22 cellular contexts compared by ENCODE assay signal in the genomic region with DNA sequence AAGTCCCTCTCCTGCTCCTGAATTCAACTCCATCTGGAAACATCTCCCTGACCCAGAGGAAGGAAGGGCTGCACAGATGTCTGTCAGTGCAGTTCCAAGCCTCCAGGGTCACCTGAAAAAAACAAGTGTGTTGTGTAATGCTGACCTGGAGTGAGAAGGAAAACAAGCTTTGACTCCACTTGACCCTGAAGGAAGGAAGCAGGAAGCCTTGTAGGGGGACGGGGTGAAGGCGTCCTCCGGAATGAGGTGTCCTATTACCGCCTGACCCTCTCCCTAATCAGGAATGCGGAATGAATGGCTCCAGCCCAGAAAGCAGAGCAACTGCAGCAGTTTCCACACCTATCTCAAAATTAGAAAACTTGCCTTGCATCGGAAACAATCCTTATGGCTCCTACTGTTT. TPM values are rescaled to one million over a fixed set of nuclear protein-coding genes. Genes with fewer than 3 reads are reported as not detected.
DNase-seq lines count a peak whose midpoint lies in the region; ATAC-seq and TF ChIP-seq lines count a peak whose summit lies in the region.
"Had no signal": no experiment of that assay in that cellular context is flagged by ENCODE, and none has a peak within 500 bp of the region (broad histone marks: within the 10 kb centered on the region; RNA-seq: fewer than 3 reads in every experiment).

No MANE protein-coding gene starts in this region.

- 45 to 70% methylated on average over 6 of the region's 6 CpGs for WGBS in lung, 2 donors

- no peaks in the 10 kb centered on the region for H3K36me3 Mint-ChIP-seq in MCF 10A (ENCODE audit: insufficient read depth, unreplicated experiment)
- H3K36me3 Mint-ChIP-seq: stimulated activated memory B cell treated with anti-CD40 and anti-IgM and Interleukin-4, amounts not matched to agents 10 μg/mL and 1 μg/mL and 100 μg/mL, for 72 hours had no signal

- H3K27me3 Mint-ChIP-seq in MCF 10A (ENCODE audit: insufficient read depth, unreplicated experiment): no peaks in the 10 kb centered on the region
- H3K27me3 Mint-ChIP-seq: stimulated activated memory B cell treated with anti-CD40 and anti-IgM and Interleukin-4, amounts not matched to agents 10 μg/mL and 1 μg/mL and 100 μg/mL, for 72 hours had no signal

- BruUV-seq in MCF 10A (replicated peaks; lab: Mats Ljungman, UMichigan): no TSS peak

- no peaks in the 10 kb centered on the region for H3K9me3 ChIP-seq in breast epithelium
- no peaks in the 10 kb centered on the region for H3K9me3 ChIP-seq in left ventricle myocardium inferior (replicated peaks)
- H3K9me3 ChIP-seq in lung (ENCODE audit: control insufficient read depth in 2 of 2, insufficient read depth in 1 of 2, low read length in 1 of 2): peaks cover 0 to 1% of the 10 kb centered on the region in 2 donors
- no peaks in the 10 kb centered on the region for H3K9me3 ChIP-seq in upper lobe of right lung
- H3K9me3 ChIP-seq: BLaER1 treated with 17β-estradiol and CSF1 and Interleukin-3, amounts not matched to agents 10 nM and 100 nM; tibial nerve had no signal

- no peak overlapping the region for H3K27ac Mint-ChIP-seq in MCF 10A (ENCODE audit: low read depth, unreplicated experiment)
- H3K27ac Mint-ChIP-seq: IgD-negative memory B cell; stimulated activated memory B cell treated with anti-CD40 and anti-IgM and Interleukin-4, amounts not matched to agents 10 μg/mL and 1 μg/mL and 100 μg/mL, for 72 hours had no signal

- H3K27me3 ChIP-seq in breast epithelium: no peaks in the 10 kb centered on the region
- H3K27me3 ChIP-seq in left ventricle myocardium inferior (ENCODE audit: low read depth): no peaks in the 10 kb centered on the region
- H3K27me3 ChIP-seq in lung (ENCODE audit: control insufficient read depth, insufficient read depth): no peaks in the 10 kb centered on the region
- H3K27me3 ChIP-seq in upper lobe of right lung: no peaks in the 10 kb centered on the region
- H3K27me3 ChIP-seq: BLaER1 treated with 17β-estradiol and CSF1 and Interleukin-3, amounts not matched to agents 10 nM and 100 nM; tibial nerve had no signal

- no peaks in the 10 kb centered on the region for H3K9me3 Mint-ChIP-seq in MCF 10A (ENCODE audit: unreplicated experiment)
- H3K9me3 Mint-ChIP-seq: stimulated activated memory B cell treated with anti-CD40 and anti-IgM and Interleukin-4, amounts not matched to agents 10 μg/mL and 1 μg/mL and 100 μg/mL, for 72 hours had no signal

- intact Hi-C loops in MCF 10A (cut with micrococcal nuclease) (no loop called here), breast epithelium (cut with DNase I; ENCODE audit: low total_unique reads) (no loop called here), left ventricle myocardium inferior (cut with micrococcal nuclease) (no loop called here), upper lobe of right lung (cut with DNase I) (no loop called here)

- H3K36me3 ChIP-seq in breast epithelium: no peaks in the 10 kb centered on the region
- no peaks in the 10 kb centered on the region for H3K36me3 ChIP-seq in left ventricle myocardium inferior
- H3K36me3 ChIP-seq in lung (ENCODE audit: control insufficient read depth in 2 of 2, insufficient read depth in 2 of 2, low read length in 2 of 2): peaks cover 0 to 2% of the 10 kb centered on the region in 2 donors
- no peaks in the 10 kb centered on the region for H3K36me3 ChIP-seq in upper lobe of right lung
- H3K36me3 ChIP-seq: BLaER1 treated with 17β-estradiol and CSF1 and Interleukin-3, amounts not matched to agents 10 nM and 100 nM; tibial nerve had no signal

- TF ChIP-seq CTCF in MCF 10A (IDR thresholded peaks at IDR 0.05; ENCODE audit: unreplicated experiment) (no peak), breast epithelium (IDR thresholded peaks at IDR 0.05) (no peak), left ventricle myocardium inferior (IDR thresholded peaks at IDR 0.05; ENCODE audit: borderline replicate concordance) (no peak), lung (IDR thresholded peaks at IDR 0.05; ENCODE audit: control extremely low read depth, extremely low read depth) (no peak), upper lobe of right lung (IDR thresholded peaks at IDR 0.05) (no peak)

- no peaks in the 10 kb centered on the region for H3K4me1 Mint-ChIP-seq in MCF 10A (ENCODE audit: insufficient read depth, unreplicated experiment)
- H3K4me1 Mint-ChIP-seq: IgD-negative memory B cell; stimulated activated memory B cell treated with anti-CD40 and anti-IgM and Interleukin-4, amounts not matched to agents 10 μg/mL and 1 μg/mL and 100 μg/mL, for 72 hours had no signal

- no peak overlapping the region for H3K4me3 Mint-ChIP-seq in MCF 10A (ENCODE audit: unreplicated experiment)
- H3K4me3 Mint-ChIP-seq: IgD-negative memory B cell; stimulated activated memory B cell treated with anti-CD40 and anti-IgM and Interleukin-4, amounts not matched to agents 10 μg/mL and 1 μg/mL and 100 μg/mL, for 72 hours had no signal

- CTCF ChIA-PET in MCF 10A (lab: Yijun Ruan, JAX): interaction anchor here (0.6 to 1.2 kb wide), 2 partner anchors 15 to 56 kb away, joined by 3 read pairs; no protein-coding TSS in a partner anchor

- DNase-seq in MCF 10A (ENCODE audit: unreplicated experiment) (peak; percentile 16), breast epithelium (ENCODE audit: low spot score in 2 of 2) (no peak), left ventricle myocardium inferior (no peak), lung (ENCODE audit: low spot score) (peak; percentile 77), upper lobe of right lung (no peak), NCI-H524 (lab: John Stamatoyannopoulos, UW) (no peak)
- DNase-seq: activated effector memory CD4-positive, alpha-beta T cell treated with anti-CD3 and anti-CD28 coated beads, Interleukin-2, amount 50 U/mL, for 16 hours; aorta; MV-4-11; NCI-H2081 treated with DMSO at 0.1 percent for 48 hours; NCI-H526; OCI-M1; stimulated activated CD4-positive, alpha-beta T cell treated with anti-CD3 and anti-CD28 coated beads, Interleukin-12 subunit alpha, Interleukin-12 subunit beta, amount 100 ng/mL, for 4 hours; T-helper 9 cell had no signal

- H3K4me1 ChIP-seq in breast epithelium: no peaks in the 10 kb centered on the region
- H3K4me1 ChIP-seq in left ventricle myocardium inferior: peaks cover 60% of the 10 kb centered on the region
- H3K4me1 ChIP-seq in lung (ENCODE audit: control insufficient read depth in 2 of 2, insufficient read depth in 2 of 2, low read length in 2 of 2): peaks cover 0 to 23% of the 10 kb centered on the region in 2 donors
- H3K4me1 ChIP-seq in upper lobe of right lung: peaks cover 56% of the 10 kb centered on the region
- H3K4me1 ChIP-seq: BLaER1 treated with 17β-estradiol and CSF1 and Interleukin-3, amounts not matched to agents 10 nM and 100 nM had no signal

- H3K4me3 ChIP-seq in breast epithelium (no peak overlapping the region), left ventricle myocardium inferior (no peak overlapping the region), lung (no peak overlapping the region), upper lobe of right lung (no peak overlapping the region)
- H3K4me3 ChIP-seq: BLaER1 treated with 17β-estradiol and CSF1 and Interleukin-3, amounts not matched to agents 10 nM and 100 nM; SK-N-MC; tibial nerve had no signal

- H3K27ac ChIP-seq in breast epithelium: peak overlapping the region in 1 of 2 donors; percentile 2
- H3K27ac ChIP-seq in left ventricle myocardium inferior (replicated peaks): peak overlapping the region; percentile 71
- H3K27ac ChIP-seq in lung (ENCODE audit: low read depth in 1 of 2, low read length in 1 of 2): peak overlapping the region in 1 of 2 donors; percentile 73
- H3K27ac ChIP-seq in upper lobe of right lung: peak overlapping the region; percentile 48
- H3K27ac ChIP-seq: 22Rv1; BLaER1 treated with 17β-estradiol and CSF1 and Interleukin-3, amounts not matched to agents 10 nM and 100 nM; SK-N-MC had no signal

- TF ChIP-seq POLR2A in breast epithelium (IDR thresholded peaks at IDR 0.05): no peak

- ATAC-seq in lung (ENCODE audit: insufficient read depth, low FRiP score) (peak; percentile 50), upper lobe of right lung (peak; percentile 88), HG03342 (IDR thresholded peaks at IDR 0.05; ENCODE audit: unreplicated experiment) (no peak), HG02852 (IDR thresholded peaks at IDR 0.05; ENCODE audit: unreplicated experiment) (no peak)
- ATAC-seq: stimulated activated memory B cell treated with anti-CD40 and anti-IgM and Interleukin-4, amounts not matched to agents 10 μg/mL and 1 μg/mL and 100 μg/mL, for 72 hours had no signal

- POLR2A ChIA-PET in MCF 10A (lab: Yijun Ruan, JAX): no interaction called here

RNA-seq across cellular contexts. Expression of gene ADGRF5, which starts 13.9 kb away (rescaled TPM):
- total RNA-seq in MCF 10A (2022) (not detected in 2 replicates), breast epithelium (10 to 100 TPM; 22.5 to 43.4 (median 41.6) TPM), left ventricle myocardium inferior (42.1 TPM), lung (100 to 1,000 TPM; 206 to 339 TPM), upper lobe of right lung (283 TPM)
- polyA plus RNA-seq in lung: 10 to 100 TPM; 71.3 to 78.0 TPM
- polyA plus RNA-seq: IgD-negative memory B cell had no signal

Comparison
In these comparisons a context has a peak if more than half of its experiments do, and no peak if none do; other contexts are left out.
1. DNase-seq: peak in MCF 10A (single experiment) and lung (single experiment); none in breast epithelium (0 of 2), left ventricle myocardium inferior (single experiment), upper lobe of right lung (single experiment) and NCI-H524 (0 of 2).
2. RNA of gene ADGRF5, which starts 13.9 kb away (total RNA-seq): 206 to 339 TPM in lung, 283 TPM in upper lobe of right lung (single experiment), 42.1 TPM in left ventricle myocardium inferior (single experiment) and 22.5 to 43.4 TPM in breast epithelium; not detected in MCF 10A; every median in the first group is over 10 times any median in the second.
3. ATAC-seq: peak in lung (single experiment) and upper lobe of right lung (single experiment); none in HG03342 (single experiment) and HG02852 (single experiment).